ENCODE assay signal across 22 cellular contexts in genomic region chr1:159429074-159429861, GRCh38. TPM values are rescaled to one million over a fixed set of nuclear protein-coding genes. Genes with fewer than 3 reads are reported as not detected.
DNase-seq lines count a peak whose midpoint lies in the region; ATAC-seq and TF ChIP-seq lines count a peak whose summit lies in the region.
"Had no signal": no experiment of that assay in that cellular context is flagged by ENCODE, and none has a peak within 500 bp of the region (broad histone marks: within the 10 kb centered on the region; RNA-seq: fewer than 3 reads in every experiment).

No MANE protein-coding gene starts in this region.

- H3K27ac Mint-ChIP-seq in stimulated activated effector memory CD8-positive, alpha-beta T cell treated with anti-CD3 and anti-CD28 coated beads, Interleukin-12 subunit alpha, Interleukin-12 subunit beta, amount 100 ng/mL, for 72 hours: no peak overlapping the region
- H3K27ac Mint-ChIP-seq: nephron progenitor cell had no signal

- H3K27me3 ChIP-seq in SJSA1 (replicated peaks): no peaks in the 10 kb centered on the region
- H3K27me3 ChIP-seq: adrenal gland, sigmoid colon, suprapubic skin had no signal

- no peaks in the 10 kb centered on the region for H3K36me3 ChIP-seq in SJSA1
- H3K36me3 ChIP-seq: adrenal gland, sigmoid colon, suprapubic skin had no signal

- H3K27ac ChIP-seq in SJSA1: peak overlapping the region; percentile 50
- H3K27ac ChIP-seq: adrenal gland, sigmoid colon, suprapubic skin had no signal

- no peaks in the 10 kb centered on the region for H3K36me3 Mint-ChIP-seq in stimulated activated effector memory CD8-positive, alpha-beta T cell treated with anti-CD3 and anti-CD28 coated beads, Interleukin-12 subunit alpha, Interleukin-12 subunit beta, amount 100 ng/mL, for 72 hours

- no peaks in the 10 kb centered on the region for H3K4me1 Mint-ChIP-seq in stimulated activated effector memory CD8-positive, alpha-beta T cell treated with anti-CD3 and anti-CD28 coated beads, Interleukin-12 subunit alpha, Interleukin-12 subunit beta, amount 100 ng/mL, for 72 hours
- H3K4me1 Mint-ChIP-seq: nephron progenitor cell had no signal

- H3K4me1 ChIP-seq in SJSA1 (replicated peaks): peaks cover 15% of the 10 kb centered on the region
- H3K4me1 ChIP-seq: adrenal gland, sigmoid colon, suprapubic skin had no signal

- no peaks in the 10 kb centered on the region for H3K9me3 Mint-ChIP-seq in stimulated activated effector memory CD8-positive, alpha-beta T cell treated with anti-CD3 and anti-CD28 coated beads, Interleukin-12 subunit alpha, Interleukin-12 subunit beta, amount 100 ng/mL, for 72 hours
- H3K9me3 Mint-ChIP-seq: activated T-cell treated with anti-CD3 and anti-CD28 coated beads, Interleukin-2, amount 50 U/mL, for 4 hours had no signal

- TF ChIP-seq CTCF in epithelial cell of proximal tubule (conservative IDR thresholded peaks at IDR 0.05; ENCODE audit: low read depth, low read length): no peak

- DNase-seq in GM04504 (ENCODE audit: low read depth) (peak; percentile 79), SJSA1 (ENCODE audit: low read depth in 1 of 2, low spot score in 2 of 2) (peak; percentile 50 to 66), epithelial cell of proximal tubule (ENCODE audit: low read depth) (peak; percentile 76), HuH-7.5 (ENCODE audit: low spot score) (no peak)
- DNase-seq in stimulated activated effector memory CD8-positive, alpha-beta T cell treated with anti-CD3 and anti-CD28 coated beads, Interleukin-12 subunit alpha, Interleukin-12 subunit beta, amount 100 ng/mL, for 72 hours (ENCODE audit: low spot score in 2 of 2): no peak
- DNase-seq: activated CD4-positive, alpha-beta T cell treated with anti-CD3 and anti-CD28 coated beads for 4 hours; activated T-cell treated with anti-CD3 and anti-CD28 coated beads, Interleukin-2, amount 50 U/mL, for 4 hours; adrenal gland; Calu3; effector CD4-positive, alpha-beta T cell; glutamatergic neuron; left colon; NCI-H1048; NCI-H2227 treated with DMSO at 0.1 percent for 48 hours; nephron progenitor cell; sigmoid colon; T-helper 1 cell had no signal

- no peak overlapping the region for H3K4me3 ChIP-seq in SJSA1
- no peak overlapping the region for H3K4me3 ChIP-seq in epithelial cell of proximal tubule (ENCODE audit: low read depth, low read length)
- H3K4me3 ChIP-seq: adrenal gland, sigmoid colon, suprapubic skin had no signal

- H3K4me3 Mint-ChIP-seq in stimulated activated effector memory CD8-positive, alpha-beta T cell treated with anti-CD3 and anti-CD28 coated beads, Interleukin-12 subunit alpha, Interleukin-12 subunit beta, amount 100 ng/mL, for 72 hours: no peak overlapping the region
- H3K4me3 Mint-ChIP-seq: activated T-cell treated with anti-CD3 and anti-CD28 coated beads, Interleukin-2, amount 50 U/mL, for 4 hours; nephron progenitor cell had no signal

- H3K9me3 ChIP-seq in SJSA1 (replicated peaks): 0 out of 2 replicates have a peak, but pooled peaks cover 2% of the 10 kb centered on the region
- H3K9me3 ChIP-seq: adrenal gland, sigmoid colon, suprapubic skin had no signal

- peak; percentile 31 for ATAC-seq in stimulated activated effector memory CD8-positive, alpha-beta T cell treated with anti-CD3 and anti-CD28 coated beads, Interleukin-12 subunit alpha, Interleukin-12 subunit beta, amount 100 ng/mL, for 72 hours
- ATAC-seq in GM18517 (IDR thresholded peaks at IDR 0.05; ENCODE audit: unreplicated experiment) (no peak), HG03175 (IDR thresholded peaks at IDR 0.05; ENCODE audit: unreplicated experiment) (no peak), GM19455 (IDR thresholded peaks at IDR 0.05; ENCODE audit: unreplicated experiment) (no peak)
- ATAC-seq: activated T-cell treated with anti-CD3 and anti-CD28 coated beads, Interleukin-2, amount 50 U/mL, for 4 hours; left colon had no signal

RNA-seq across cellular contexts. Expression of gene OR10J4, which starts 2.7 kb away (rescaled TPM):
- not detected in 2 replicates for total RNA-seq in SJSA1 (2014; rRNA removed; shearing (Covaris generic))
- not detected in 2 replicates for total RNA-seq in epithelial cell of proximal tubule
- total RNA-seq: activated T-cell treated with anti-CD3 and anti-CD28 coated beads, Interleukin-2, amount 50 U/mL, for 4 hours; adrenal gland; Calu3; HT-29; left colon; sigmoid colon; suprapubic skin had no signal

RNA-seq across cellular contexts. Expression of gene OR10J1, which starts 10.3 kb away (rescaled TPM):
- total RNA-seq in SJSA1 (2014; rRNA removed; shearing (Covaris generic)): not detected in 2 replicates
- total RNA-seq in epithelial cell of proximal tubule: not detected in 2 replicates
- total RNA-seq: activated T-cell treated with anti-CD3 and anti-CD28 coated beads, Interleukin-2, amount 50 U/mL, for 4 hours; adrenal gland; Calu3; HT-29; left colon; sigmoid colon; suprapubic skin had no signal

Comparison
In these comparisons a context has a peak if more than half of its experiments do, and no peak if none do; other contexts are left out.
1. DNase-seq: peak in GM04504 (single experiment), SJSA1 (2 of 2) and epithelial cell of proximal tubule (single experiment); none in stimulated activated effector memory CD8-positive, alpha-beta T cell treated with anti-CD3 and anti-CD28 coated beads, Interleukin-12 subunit alpha, Interleukin-12 subunit beta, amount 100 ng/mL, for 72 hours (0 of 2) and HuH-7.5 (single experiment).